8 cellular contexts compared by ENCODE assay signal in the genomic region with DNA sequence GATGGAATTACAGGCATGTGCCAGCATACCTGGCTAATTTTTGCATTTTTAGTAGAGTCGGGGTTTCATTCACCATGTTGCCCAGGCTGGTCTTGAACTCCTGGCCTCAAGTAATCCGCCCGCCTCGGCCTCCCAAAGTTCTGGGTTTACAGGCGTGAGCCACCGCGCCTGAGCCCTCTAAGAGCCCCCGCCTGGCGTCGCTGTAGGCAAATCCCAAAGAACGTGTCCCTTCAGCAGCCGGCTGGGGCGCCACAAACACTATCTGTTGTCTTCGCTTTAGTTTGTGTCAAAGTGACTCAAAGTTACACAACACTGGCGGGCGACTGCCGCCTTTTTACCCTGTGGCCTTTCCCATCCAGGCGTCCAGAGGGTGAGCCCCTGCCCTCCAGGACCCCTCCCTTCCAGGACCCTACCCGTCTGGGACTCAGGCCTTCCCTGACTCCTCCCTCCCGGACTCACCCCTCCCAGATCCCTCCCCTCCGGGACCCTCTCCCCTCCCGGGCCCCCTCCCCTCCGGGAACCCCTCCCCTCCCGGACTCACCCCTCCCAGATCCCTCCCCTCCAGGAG. TPM values are rescaled to one million over a fixed set of nuclear protein-coding genes. Genes with fewer than 3 reads are reported as not detected.
A peak's percentile ranks its signal among the peaks of the same experiment; 100 is the strongest.
DNase-seq lines count a peak whose midpoint lies in the region; ATAC-seq and TF ChIP-seq lines count a peak whose summit lies in the region.

No MANE protein-coding gene starts in this region.

- peak overlapping the region; percentile 97 for H2BK15ac ChIP-seq in mesenchymal stem cell (ENCODE audit: low read depth, poor library complexity, severe bottlenecking)

- peak overlapping the region; percentile 92 to 98 for H3K4me3 Mint-ChIP-seq in effector memory CD8-positive, alpha-beta T cell

- peak; percentile 26 for ATAC-seq in GM19467 (IDR thresholded peaks at IDR 0.05; ENCODE audit: unreplicated experiment)
- ATAC-seq in effector memory CD8-positive, alpha-beta T cell (replicated peaks), result peak; percentile 59

- peak overlapping the region; percentile 67 for H4K8ac ChIP-seq in mesenchymal stem cell (ENCODE audit: low read length)

- H3K18ac ChIP-seq in mesenchymal stem cell (ENCODE audit: low read depth in 1 of 2, low read length in 2 of 2), result peak overlapping the region in 1 of 2 experiments; percentile 97

- H3K27me3 Mint-ChIP-seq in effector memory CD8-positive, alpha-beta T cell, result no peaks in the 10 kb centered on the region

- 2% methylated on average over 23 of the region's 24 CpGs for WGBS in mesenchymal stem cell

- H2BK120ac ChIP-seq in mesenchymal stem cell (ENCODE audit: low read depth, low read length), result peak overlapping the region; percentile 94

- H3K79me1 ChIP-seq in mesenchymal stem cell (replicated peaks; ENCODE audit: low read length, poor library complexity, severe bottlenecking), result peaks cover 13% of the 10 kb centered on the region

- peaks cover 19 to 25% of the 10 kb centered on the region in 2 donors for H3K4me1 Mint-ChIP-seq in effector memory CD8-positive, alpha-beta T cell (ENCODE audit: low read depth in 2 of 2)

- H3K27ac ChIP-seq in C4-2B (peak overlapping the region; percentile 95), mesenchymal stem cell (ENCODE audit: low read length, poor library complexity, severe bottlenecking) (peak overlapping the region; percentile 89)

- H3K23ac ChIP-seq in mesenchymal stem cell (ENCODE audit: low read length in 2 of 2), result peak overlapping the region in 1 of 2 experiments; percentile 48

- H3K36me3 Mint-ChIP-seq in effector memory CD8-positive, alpha-beta T cell (ENCODE audit: insufficient read depth), result peaks cover 20% of the 10 kb centered on the region

- H4K91ac ChIP-seq in mesenchymal stem cell (ENCODE audit: low read length), result no peak overlapping the region

- peak; percentile 74 for TF ChIP-seq CTCF in C4-2B (conservative IDR thresholded peaks at IDR 0.05)

- H2AK5ac ChIP-seq in mesenchymal stem cell (ENCODE audit: low read length, severe bottlenecking), result no peak overlapping the region

- no peaks in the 10 kb centered on the region for H3K9me3 Mint-ChIP-seq in effector memory CD8-positive, alpha-beta T cell

- H3K9ac ChIP-seq in mesenchymal stem cell (ENCODE audit: low read length), result peak overlapping the region; percentile 96

- H2BK5ac ChIP-seq in mesenchymal stem cell (ENCODE audit: low read depth, low read length, poor library complexity, severe bottlenecking), result peak overlapping the region; percentile 69

- peak overlapping the region; percentile 71 to 90 for H3K4me3 ChIP-seq in mesenchymal stem cell (ENCODE audit: insufficient read depth in 1 of 2, low read depth in 1 of 2, low read length in 2 of 2)

- no peak overlapping the region for H3K14ac ChIP-seq in mesenchymal stem cell (ENCODE audit: low read length in 2 of 2)

- H2AFZ ChIP-seq in mesenchymal stem cell (ENCODE audit: low read depth, low read length), result peak overlapping the region; percentile 57

- H3K4ac ChIP-seq in mesenchymal stem cell (ENCODE audit: low read depth in 1 of 2, low read length in 2 of 2), result peak overlapping the region in 1 of 2 experiments; percentile 63

- H3K36me3 ChIP-seq in mesenchymal stem cell (ENCODE audit: control insufficient read depth in 1 of 2, insufficient read depth in 2 of 2, low read depth in 1 of 2, low read length in 2 of 2), result peaks cover 29 to 63% of the 10 kb centered on the region in 2 experiments

- H3K27me3 ChIP-seq in mesenchymal stem cell (ENCODE audit: control insufficient read depth in 1 of 2, insufficient read depth in 1 of 2, low read length in 2 of 2), result no peaks in the 10 kb centered on the region

- H3K9me3 ChIP-seq in mesenchymal stem cell (ENCODE audit: control insufficient read depth, low read length), result no peaks in the 10 kb centered on the region

- peak overlapping the region; percentile 95 to 99 for H3K27ac Mint-ChIP-seq in effector memory CD8-positive, alpha-beta T cell

- peaks cover 32% of the 10 kb centered on the region for H3K4me1 ChIP-seq in mesenchymal stem cell (ENCODE audit: control insufficient read depth, insufficient read depth, low read depth, low read length)

- DNase-seq in HT-29 (ENCODE audit: low spot score) (peak; percentile 99), mesenchymal stem cell (peak; percentile 97)
- peak; percentile 84 for DNase-seq in NK-92 treated with Interleukin-12 subunit alpha and Interleukin-12 subunit beta, amount 100 ng/mL, for 24 hours (lab: John Stamatoyannopoulos, UW)
- DNase-seq in activated CD8-positive, alpha-beta memory T cell treated with anti-CD3 and anti-CD28 coated beads for 4 hours (ENCODE audit: low read depth in 2 of 2), result peak; percentile 66 to 71
- peak; percentile 82 to 86 (median 84) for DNase-seq in effector memory CD8-positive, alpha-beta T cell
- peak; percentile 76 for DNase-seq in stimulated activated CD8-positive, alpha-beta memory T cell treated with anti-CD3 and anti-CD28 coated beads, Interleukin-12 subunit alpha, Interleukin-12 subunit beta, amount 100 ng/mL, for 1 hour (ENCODE audit: low read depth)

- no peak overlapping the region for H2BK12ac ChIP-seq in mesenchymal stem cell (ENCODE audit: low read length in 2 of 2)

- H3K4me2 ChIP-seq in mesenchymal stem cell (ENCODE audit: low read length, poor library complexity, severe bottlenecking), result peak overlapping the region; percentile 96

RNA-seq across cellular contexts. Expression of gene ADRM1, which starts 0.9 kb away (rescaled TPM):
- total RNA-seq in HT-29 (2014; rRNA removed; shearing (Covaris generic)), result 659 and 752 TPM in 2 replicates
- 99.6 TPM for polyA plus RNA-seq in mesenchymal stem cell (2013, experiment 1 of 2)
- polyA plus RNA-seq in mesenchymal stem cell (2013, experiment 2 of 2), result 97.9 TPM

Comparison
In these comparisons a context has a peak if more than half of its experiments do, and no peak if none do; other contexts are left out.
1. Peak in every context shown above with its lines: DNase-seq, ATAC-seq, H3K4me3 ChIP-seq and H3K27ac ChIP-seq.